Comparison of ENCODE assay signal across 8 cellular contexts in genomic region chr6:27132532-27133280, GRCh38.
DNase-seq lines count a peak whose midpoint lies in the region; ATAC-seq and TF ChIP-seq lines count a peak whose summit lies in the region.

No MANE protein-coding gene starts in this region.

- H3K23ac ChIP-seq in trophoblast cell (ENCODE audit: low read length) = no peak overlapping the region

- H3K27ac Mint-ChIP-seq in type B pancreatic cell = no peak overlapping the region

- no peak overlapping the region for H3K4me3 Mint-ChIP-seq in type B pancreatic cell

- H3K14ac ChIP-seq in trophoblast cell (ENCODE audit: low read length) = peak overlapping the region; percentile 81

- H3K27me3 Mint-ChIP-seq in type B pancreatic cell = no peaks in the 10 kb centered on the region

- ATAC-seq in HG02642 (IDR thresholded peaks at IDR 0.05; ENCODE audit: poor library complexity, unreplicated experiment) (peak; percentile 80), SK-N-SH treated with all-trans-retinoic acid at 6 μM for 48 hours (peak; percentile 76), heart left ventricle (peak; percentile 94 to 98 (median 97))

- H2BK120ac ChIP-seq in trophoblast cell (ENCODE audit: insufficient read depth, low read length, poor library complexity) = peak overlapping the region; percentile 11

- peak overlapping the region; percentile 97 for H3K4me2 ChIP-seq in trophoblast cell (ENCODE audit: low read length)

- H3K27ac ChIP-seq in heart left ventricle (peak overlapping the region; percentile 34 to 91 (median 80)), trophoblast cell (ENCODE audit: low read depth, low read length) (peak overlapping the region; percentile 83)

- H2AFZ ChIP-seq in trophoblast cell (ENCODE audit: insufficient read depth, low read length, poor library complexity) = peak overlapping the region; percentile 62

- H3K9ac ChIP-seq in trophoblast cell (ENCODE audit: low read length) = peak overlapping the region; percentile 74

- peaks cover 11% of the 10 kb centered on the region for H3K79me1 ChIP-seq in trophoblast cell (ENCODE audit: low read length)

- H3K36me3 Mint-ChIP-seq in type B pancreatic cell = no peaks in the 10 kb centered on the region

- peak overlapping the region; percentile 14 for H3K4ac ChIP-seq in trophoblast cell (ENCODE audit: low read depth, low read length)

- peak overlapping the region; percentile 54 for H2BK5ac ChIP-seq in trophoblast cell (ENCODE audit: low read depth, low read length, poor library complexity)

- no peak for TF ChIP-seq CTCF in GM10266 (IDR thresholded peaks at IDR 0.05; ENCODE audit: control insufficient read depth, insufficient read depth, low read depth, missing control alignments)
- TF ChIP-seq CTCF in heart left ventricle (IDR thresholded peaks at IDR 0.05) = no peak
- no peak for TF ChIP-seq CTCF in type B pancreatic cell (conservative IDR thresholded peaks at IDR 0.05)

- WGBS in heart left ventricle, 4 donors = 0 to 1% (median 1%) methylated on average over 38 to 53 of the region's 53 CpGs
- no CpG with 5 or more reads among the region's 53 CpGs for WGBS in trophoblast cell (ENCODE audit: extremely low coverage, insufficient coverage, insufficient read length)

- H3K9me3 ChIP-seq in heart left ventricle (no peaks in the 10 kb centered on the region), trophoblast cell (ENCODE audit: insufficient read depth, low read depth, low read length) (no peaks in the 10 kb centered on the region)

- TF ChIP-seq POLR2A in heart left ventricle (IDR thresholded peaks at IDR 0.05) = peak; percentile 53 to 97

- H4K8ac ChIP-seq in trophoblast cell (ENCODE audit: low read depth, low read length) = peak overlapping the region; percentile 74

- H3K4me1 ChIP-seq in heart left ventricle = peaks cover 0 to 46% (median 8%) of the 10 kb centered on the region in 12 donors
- H3K4me1 ChIP-seq in trophoblast cell (ENCODE audit: control insufficient read depth in 1 of 2, insufficient read depth in 2 of 2, low read length in 2 of 2) = no peaks in the 10 kb centered on the region

- H3K4me3 ChIP-seq in heart left ventricle (peak overlapping the region; percentile 15 to 68 (median 60)), trophoblast cell (ENCODE audit: low read depth, low read length) (peak overlapping the region; percentile 83)

- H3K36me3 ChIP-seq in heart left ventricle (peaks cover 0 to 7% (median 0%) of the 10 kb centered on the region in 9 donors), trophoblast cell (ENCODE audit: control insufficient read depth in 1 of 2, insufficient read depth in 2 of 2, low read length in 2 of 2) (no peaks in the 10 kb centered on the region)

- H4K12ac ChIP-seq in trophoblast cell (ENCODE audit: low read depth, low read length) = peak overlapping the region; percentile 22

- H3K27me3 ChIP-seq in heart left ventricle (no peaks in the 10 kb centered on the region), trophoblast cell (ENCODE audit: insufficient read depth, low read length) (no peaks in the 10 kb centered on the region)

- H3K79me2 ChIP-seq in trophoblast cell (ENCODE audit: control insufficient read depth, insufficient read depth, low read length, poor library complexity) = peaks cover 7% of the 10 kb centered on the region

- peak overlapping the region; percentile 50 for H2AK5ac ChIP-seq in trophoblast cell (ENCODE audit: low read length)

- peak overlapping the region; percentile 90 for H3K18ac ChIP-seq in trophoblast cell (ENCODE audit: low read length)

- intact Hi-C loops in heart left ventricle (cut with DNase I) = loop anchor here in 7 of 10 donors (1.0 to 10.0 kb wide), 8 partner anchors 14 to 1108 kb away; partner anchors contain the start of gene ABT1 (in 1 of the 7)

- H2BK12ac ChIP-seq in trophoblast cell (ENCODE audit: low read length) = no peak overlapping the region

- H3K4me1 Mint-ChIP-seq in type B pancreatic cell (ENCODE audit: unreplicated experiment) = peaks cover 17% of the 10 kb centered on the region

- DNase-seq in GM10266 (ENCODE audit: extremely low spot score) (peak; percentile 89), NCI-H1105 (lab: John Stamatoyannopoulos, UW) (peak; percentile 97), heart left ventricle (peak; percentile 81 to 89 (median 86)), trophoblast cell (peak; percentile 97 to 100), type B pancreatic cell (ENCODE audit: extremely low spot score, unreplicated experiment) (peak; percentile 87)
- peak; percentile 64 for DNase-seq in activated naive CD8-positive, alpha-beta T cell treated with anti-CD3 and anti-CD28 coated beads, Interleukin-2, amount 50 U/mL, for 16 hours (ENCODE audit: low read depth, low spot score)

- H3K9me3 Mint-ChIP-seq in type B pancreatic cell = no peaks in the 10 kb centered on the region

- peak overlapping the region; percentile 64 for H4K91ac ChIP-seq in trophoblast cell (ENCODE audit: low read depth, low read length)

TF ChIP-seq in SK-N-SH treated with all-trans-retinoic acid at 6 μM for 48 hours, 23 proteins besides CTCF, POLR2A, EP300 and RAD21:
- TF ChIP-seq ZNF70 (CRISPR knock-in tag; IDR thresholded peaks at IDR 0.05) = no peak
- no peak for TF ChIP-seq CSRNP3 (CRISPR knock-in tag; IDR thresholded peaks at IDR 0.05)
- no peak for TF ChIP-seq ZC3H10 (CRISPR knock-in tag; IDR thresholded peaks at IDR 0.05)
- no peak for TF ChIP-seq SNAI2 (CRISPR knock-in tag; IDR thresholded peaks at IDR 0.05)
- no peak for TF ChIP-seq RARB (CRISPR knock-in tag; IDR thresholded peaks at IDR 0.05)
- TF ChIP-seq OSR1 (CRISPR knock-in tag; IDR thresholded peaks at IDR 0.05) = no peak
- no peak for TF ChIP-seq PPARA (CRISPR knock-in tag; IDR thresholded peaks at IDR 0.05; ENCODE audit: borderline replicate concordance)
- no peak for TF ChIP-seq ISL1 (CRISPR knock-in tag; IDR thresholded peaks at IDR 0.05)
- TF ChIP-seq TCF4 (CRISPR knock-in tag; IDR thresholded peaks at IDR 0.05; ENCODE audit: borderline replicate concordance) = no peak
- TF ChIP-seq GLIS3 (CRISPR knock-in tag; IDR thresholded peaks at IDR 0.05) = no peak
- no peak for TF ChIP-seq TSHZ2 (CRISPR knock-in tag; IDR thresholded peaks at IDR 0.05)
- no peak for TF ChIP-seq CSDC2 (CRISPR knock-in tag; IDR thresholded peaks at IDR 0.05)
- no peak for TF ChIP-seq PATZ1 (CRISPR knock-in tag; IDR thresholded peaks at IDR 0.05; ENCODE audit: borderline replicate concordance)

Comparison
In these comparisons a context has a peak if more than half of its experiments do, and no peak if none do; other contexts are left out.
1. Peak in every context shown above with its lines: DNase-seq, ATAC-seq, H3K4me3 ChIP-seq and H3K27ac ChIP-seq.